In genomic region chr2:10188211-10188610, GRCh38 we compare ENCODE assay signal across 1 cellular context.
A peak's percentile ranks its signal among the peaks of the same experiment; 100 is the strongest.
TF ChIP-seq lines count a peak whose summit lies in the region.

No MANE protein-coding gene starts in this region.

TF ChIP-seq in HepG2, 621 proteins besides CTCF, POLR2A, EP300 and RAD21 (continued from another document):
- no peak for TF ChIP-seq TFAP4 (IDR thresholded peaks at IDR 0.05; ENCODE audit: borderline replicate concordance, low read depth)
- no peak for TF ChIP-seq ZNF577 (CRISPR knock-in tag; IDR thresholded peaks at IDR 0.05; ENCODE audit: borderline replicate concordance, low read depth)
- TF ChIP-seq POLR2G (IDR thresholded peaks at IDR 0.05; ENCODE audit: low read depth, low read length): no peak
- TF ChIP-seq MAF1 (CRISPR knock-in tag; IDR thresholded peaks at IDR 0.05; ENCODE audit: borderline replicate concordance): no peak
- no peak for TF ChIP-seq ELF4 (CRISPR knock-in tag; IDR thresholded peaks at IDR 0.05; ENCODE audit: borderline replicate concordance)
- TF ChIP-seq GMEB1 (CRISPR knock-in tag; IDR thresholded peaks at IDR 0.05; ENCODE audit: borderline replicate concordance): no peak
- TF ChIP-seq ZSCAN22 (CRISPR knock-in tag; IDR thresholded peaks at IDR 0.05): no peak
- TF ChIP-seq HDAC6 (IDR thresholded peaks at IDR 0.05; ENCODE audit: low read depth, low read length): no peak
- no peak for TF ChIP-seq SIN3A (IDR thresholded peaks at IDR 0.05; ENCODE audit: borderline replicate concordance, low read depth, low read length)
- no peak for TF ChIP-seq RFXAP (CRISPR knock-in tag; IDR thresholded peaks at IDR 0.05; ENCODE audit: borderline replicate concordance)
- TF ChIP-seq REST (IDR thresholded peaks at IDR 0.05; ENCODE audit: borderline replicate concordance in 1 of 2, low read depth in 1 of 2, low read length in 2 of 2): no peak
- TF ChIP-seq ZNF207 (IDR thresholded peaks at IDR 0.05; ENCODE audit: borderline replicate concordance): no peak
- 0 out of 2 replicates have a peak, but pooled peaks have one; percentile 25 for TF ChIP-seq SAP130 (CRISPR knock-in tag; IDR thresholded peaks at IDR 0.05; ENCODE audit: low read depth)
- no peak for TF ChIP-seq TEAD3 (CRISPR knock-in tag; optimal IDR thresholded peaks at IDR 0.05; ENCODE audit: borderline replicate concordance)
- no peak for TF ChIP-seq GABPA (IDR thresholded peaks at IDR 0.05; ENCODE audit: low read depth, low read length)
- no peak for TF ChIP-seq GABPA (CRISPR knock-in tag; IDR thresholded peaks at IDR 0.05; ENCODE audit: low read depth)
- TF ChIP-seq RORA (CRISPR knock-in tag; IDR thresholded peaks at IDR 0.05): no peak
- no peak for TF ChIP-seq KLF13 (CRISPR knock-in tag; IDR thresholded peaks at IDR 0.05)
- TF ChIP-seq REPIN1 (CRISPR knock-in tag; IDR thresholded peaks at IDR 0.05; ENCODE audit: borderline replicate concordance, low read depth): peak; percentile 36; the same call in 1 of the 2 replicates
- TF ChIP-seq ZNF441 (CRISPR knock-in tag; IDR thresholded peaks at IDR 0.05; ENCODE audit: borderline replicate concordance): no peak
- no peak for TF ChIP-seq NR3C1 (CRISPR knock-in tag; IDR thresholded peaks at IDR 0.05)
- no peak for TF ChIP-seq ZNF589 (CRISPR knock-in tag; conservative IDR thresholded peaks at IDR 0.05)
- TF ChIP-seq TCF7L2 (IDR thresholded peaks at IDR 0.05; ENCODE audit: low read depth, low read length): no peak
- no peak for TF ChIP-seq ZNF720 (CRISPR knock-in tag; IDR thresholded peaks at IDR 0.05)
- no peak for TF ChIP-seq KDM5B (CRISPR knock-in tag; IDR thresholded peaks at IDR 0.05; ENCODE audit: borderline replicate concordance)
- no peak for TF ChIP-seq ZNF407 (CRISPR knock-in tag; IDR thresholded peaks at IDR 0.05; ENCODE audit: not compliant biosample characterization)
- TF ChIP-seq HDAC2 (CRISPR knock-in tag; IDR thresholded peaks at IDR 0.05): peak; percentile 17; the same call in 1 of the 2 replicates
- no peak for TF ChIP-seq THAP8 (CRISPR knock-in tag; IDR thresholded peaks at IDR 0.05; ENCODE audit: borderline replicate concordance)
- TF ChIP-seq SP1 (IDR thresholded peaks at IDR 0.05): no peak
- TF ChIP-seq SP1 (CRISPR knock-in tag; IDR thresholded peaks at IDR 0.05): no peak
- no peak for TF ChIP-seq SOX6 (IDR thresholded peaks at IDR 0.05)
- no peak for TF ChIP-seq SOX6 (CRISPR knock-in tag; IDR thresholded peaks at IDR 0.05)
- TF ChIP-seq ZNF282 (IDR thresholded peaks at IDR 0.05; ENCODE audit: partially characterized antibody): no peak
- TF ChIP-seq THAP7 (CRISPR knock-in tag; IDR thresholded peaks at IDR 0.05): no peak
- no peak for TF ChIP-seq ZNF281 (CRISPR knock-in tag; IDR thresholded peaks at IDR 0.05; ENCODE audit: borderline replicate concordance)
- TF ChIP-seq ONECUT2 (CRISPR knock-in tag; IDR thresholded peaks at IDR 0.05): no peak
- TF ChIP-seq ZNF616 (CRISPR knock-in tag; IDR thresholded peaks at IDR 0.05; ENCODE audit: low read depth): no peak
- no peak for TF ChIP-seq ZFP82 (CRISPR knock-in tag; IDR thresholded peaks at IDR 0.05; ENCODE audit: borderline replicate concordance)
- 0 out of 2 replicates have a peak, but pooled peaks have one; percentile 22 for TF ChIP-seq ZBTB4 (CRISPR knock-in tag; IDR thresholded peaks at IDR 0.05; ENCODE audit: borderline replicate concordance)
